ENCODE assay signal across 20 cellular contexts in genomic region chr10:75663947-75664664, GRCh38.
DNase-seq lines count a peak whose midpoint lies in the region; ATAC-seq, FAIRE-seq and TF ChIP-seq lines count a peak whose summit lies in the region.
"Had no signal": no experiment of that assay in that cellular context is flagged by ENCODE, and none has a peak within 500 bp of the region (broad histone marks: within the 10 kb centered on the region; RNA-seq: fewer than 3 reads in every experiment).

No MANE protein-coding gene starts in this region.

- peaks cover 2% of the 10 kb centered on the region for H3K9me3 Mint-ChIP-seq in stimulated activated effector memory CD8-positive, alpha-beta T cell treated with anti-CD3 and anti-CD28 coated beads, Interleukin-12 subunit alpha, Interleukin-12 subunit beta, amount 100 ng/mL, for 72 hours
- H3K9me3 Mint-ChIP-seq: activated CD4-positive, alpha-beta T cell treated with anti-CD3 and anti-CD28 coated beads, Interleukin-2, amount 10 ng/mL, durations not matched to agents 7 days and 5 days; activated T-cell treated with anti-CD3 and anti-CD28 coated beads, Interleukin-2, amount 50 U/mL, for 72 hours; immature natural killer cell; T-helper 2 cell treated with Interferon-gamma antibody and Interleukin-4, amounts not matched to agents 5 μg/mL and 100 μg/mL, for 36 hours had no signal

- H3K36me3 Mint-ChIP-seq in stimulated activated effector memory CD8-positive, alpha-beta T cell treated with anti-CD3 and anti-CD28 coated beads, Interleukin-12 subunit alpha, Interleukin-12 subunit beta, amount 100 ng/mL, for 72 hours = no peaks in the 10 kb centered on the region
- H3K36me3 Mint-ChIP-seq: immature natural killer cell had no signal

- no peak overlapping the region for H3K4me3 Mint-ChIP-seq in stimulated activated effector memory CD8-positive, alpha-beta T cell treated with anti-CD3 and anti-CD28 coated beads, Interleukin-12 subunit alpha, Interleukin-12 subunit beta, amount 100 ng/mL, for 72 hours
- H3K4me3 Mint-ChIP-seq: activated CD4-positive, alpha-beta T cell treated with anti-CD3 and anti-CD28 coated beads, Interleukin-2, amount 10 ng/mL, durations not matched to agents 7 days and 5 days; activated T-cell treated with anti-CD3 and anti-CD28 coated beads, Interleukin-2, amount 50 U/mL, for 72 hours; immature natural killer cell; T-helper 2 cell treated with Interferon-gamma antibody and Interleukin-4, amounts not matched to agents 5 μg/mL and 100 μg/mL, for 36 hours had no signal

- no peak overlapping the region for H2AK5ac ChIP-seq in IMR-90 (ENCODE audit: low read depth, low read length)

- no peak overlapping the region for H2BK120ac ChIP-seq in IMR-90 (ENCODE audit: low read depth, low read length)

- H3K79me1 ChIP-seq in IMR-90 (ENCODE audit: low read depth in 1 of 2, low read length in 2 of 2) = no peaks in the 10 kb centered on the region

- no peak overlapping the region for H3K4me3 ChIP-seq in IMR-90 (ENCODE audit: insufficient read depth, low read depth, low read length)
- no peak overlapping the region for H3K4me3 ChIP-seq in epithelial cell of esophagus (ENCODE audit: low read length)
- no peak overlapping the region for H3K4me3 ChIP-seq in HAP-1
- H3K4me3 ChIP-seq: dorsolateral prefrontal cortex had no signal

- ATAC-seq in IMR-90 (ENCODE audit: low read depth) = no peak
- peak; percentile 16 for ATAC-seq in stimulated activated effector memory CD8-positive, alpha-beta T cell treated with anti-CD3 and anti-CD28 coated beads, Interleukin-12 subunit alpha, Interleukin-12 subunit beta, amount 100 ng/mL, for 72 hours
- ATAC-seq: activated T-cell treated with anti-CD3 and anti-CD28 coated beads, Interleukin-2, amount 50 U/mL, for 72 hours had no signal

- H2AFZ ChIP-seq in IMR-90 (replicated peaks; ENCODE audit: low read length, poor library complexity) = no peak overlapping the region

- POLR2A ChIA-PET in IMR-90 (lab: Charles Lee; ENCODE audit: unreplicated experiment) = no interaction called here

- no peak for DNase-seq in IMR-90
- DNase-seq in epithelial cell of esophagus (ENCODE audit: low read depth) = peak; percentile 53
- DNase-seq in stimulated activated effector memory CD8-positive, alpha-beta T cell treated with anti-CD3 and anti-CD28 coated beads, Interleukin-12 subunit alpha, Interleukin-12 subunit beta, amount 100 ng/mL, for 72 hours (ENCODE audit: low spot score in 2 of 2) = no peak
- no peak for DNase-seq in HAP-1 (ENCODE audit: low spot score in 2 of 2)
- DNase-seq in GM12891 (ENCODE audit: insufficient read length, low spot score) = no peak
- DNase-seq in putamen (ENCODE audit: low spot score) = no peak
- DNase-seq in GOT3 (lab: John Stamatoyannopoulos, UW) = no peak
- DNase-seq: activated CD4-positive, alpha-beta T cell treated with anti-CD3 and anti-CD28 coated beads, Interleukin-2, amount 10 ng/mL, durations not matched to agents 7 days and 5 days; activated T-cell treated with anti-CD3 and anti-CD28 coated beads, Interleukin-2, amount 50 U/mL, for 72 hours; Caco-2; dorsolateral prefrontal cortex; immature natural killer cell; NCI-H2029; NCI-H82; SHP77 had no signal

- no peak overlapping the region for H4K91ac ChIP-seq in IMR-90 (ENCODE audit: insufficient read depth, low read depth, low read length)

- H3K9me3 ChIP-seq in IMR-90 (ENCODE audit: control insufficient read depth, insufficient read depth, low read length) (no peaks in the 10 kb centered on the region), HAP-1 (no peaks in the 10 kb centered on the region)
- H3K9me3 ChIP-seq: Caco-2 had no signal

- no peaks in the 10 kb centered on the region for H3K4me1 ChIP-seq in IMR-90 (ENCODE audit: control insufficient read depth, insufficient read depth, low read length)
- no peaks in the 10 kb centered on the region for H3K4me1 ChIP-seq in HAP-1
- H3K4me1 ChIP-seq: Caco-2 had no signal

- no peak overlapping the region for H2AK9ac ChIP-seq in IMR-90 (replicated peaks; ENCODE audit: low read depth, low read length, poor library complexity)

- dilution Hi-C loops in IMR-90 (cut with HindIII; ENCODE audit: low sequenced_read_pairs, unreplicated experiment) = no loop called here

- in situ Hi-C loops in IMR-90 (cut with MboI; ENCODE audit: low sequenced_read_pairs) (no loop called here), HAP-1 (cut with MboI; ENCODE audit: low sequenced_read_pairs) (no loop called here)

- H4K20me1 ChIP-seq in IMR-90 (ENCODE audit: insufficient read depth, low read length) = no peaks in the 10 kb centered on the region

- no peaks in the 10 kb centered on the region for H3K4me1 Mint-ChIP-seq in stimulated activated effector memory CD8-positive, alpha-beta T cell treated with anti-CD3 and anti-CD28 coated beads, Interleukin-12 subunit alpha, Interleukin-12 subunit beta, amount 100 ng/mL, for 72 hours
- H3K4me1 Mint-ChIP-seq: activated CD4-positive, alpha-beta T cell treated with anti-CD3 and anti-CD28 coated beads, Interleukin-2, amount 10 ng/mL, durations not matched to agents 7 days and 5 days; immature natural killer cell had no signal

- H2BK15ac ChIP-seq in IMR-90 (ENCODE audit: low read depth, low read length) = no peak overlapping the region

- BruUV-seq in IMR-90 (replicated peaks; lab: Mats Ljungman, UMichigan) = no TSS peak

- 75% methylated on average over 1 of the region's 3 CpGs; no CpG with 5 or more reads in 1 of the 2 experiments for WGBS in IMR-90 (ENCODE audit: extremely low coverage in 2 of 2, insufficient read length in 1 of 2), 2 experiments

- no peak overlapping the region for H3K4ac ChIP-seq in IMR-90 (ENCODE audit: low read depth, low read length)

- no peak overlapping the region for H3K27ac ChIP-seq in IMR-90 (ENCODE audit: insufficient read depth, low read length)
- H3K27ac ChIP-seq in layer of hippocampus (ENCODE audit: low read depth, low read length) = peak overlapping the region; percentile 70

- H3K23ac ChIP-seq in IMR-90 (ENCODE audit: low read depth, low read length) = no peak overlapping the region

- H4K5ac ChIP-seq in IMR-90 (ENCODE audit: low read depth, low read length) = no peak overlapping the region

- H3K56ac ChIP-seq in IMR-90 (ENCODE audit: extremely low read depth, insufficient read depth, low read length) = no peak overlapping the region

- TF ChIP-seq POLR2A in IMR-90 (IDR thresholded peaks at IDR 0.05; ENCODE audit: low read depth, low read length) (no peak), GM12891 (IDR thresholded peaks at IDR 0.05; ENCODE audit: low read depth, low read length) (no peak)

- intact Hi-C loops in IMR-90 (cut with micrococcal nuclease) = no loop called here

- FAIRE-seq in GM12891 (lab: Jason Lieb, UNC) = no peak
- FAIRE-seq: G401.6, urothelium cell line had no signal

- TF ChIP-seq RAD21 in IMR-90 (IDR thresholded peaks at IDR 0.05; ENCODE audit: low read length) = no peak

- H3K27ac Mint-ChIP-seq in stimulated activated effector memory CD8-positive, alpha-beta T cell treated with anti-CD3 and anti-CD28 coated beads, Interleukin-12 subunit alpha, Interleukin-12 subunit beta, amount 100 ng/mL, for 72 hours = no peak overlapping the region
- H3K27ac Mint-ChIP-seq: activated CD4-positive, alpha-beta T cell treated with anti-CD3 and anti-CD28 coated beads, Interleukin-2, amount 10 ng/mL, durations not matched to agents 7 days and 5 days; activated T-cell treated with anti-CD3 and anti-CD28 coated beads, Interleukin-2, amount 50 U/mL, for 72 hours; immature natural killer cell; progenitor cell of endocrine pancreas; T-helper 2 cell treated with Interferon-gamma antibody and Interleukin-4, amounts not matched to agents 5 μg/mL and 100 μg/mL, for 36 hours had no signal

- H3K36me3 ChIP-seq in IMR-90 (ENCODE audit: control insufficient read depth, insufficient read depth, low read length) (no peaks in the 10 kb centered on the region), HAP-1 (replicated peaks) (no peaks in the 10 kb centered on the region)

- H3K14ac ChIP-seq in IMR-90 (replicated peaks; ENCODE audit: low read depth, low read length) = no peak overlapping the region

- CTCF ChIA-PET in IMR-90 (lab: Yijun Ruan, JAX) = no interaction called here

- TF ChIP-seq CTCF in IMR-90 (conservative IDR thresholded peaks at IDR 0.05; ENCODE audit: low read depth, low read length) = no peak
- TF ChIP-seq CTCF in epithelial cell of esophagus (IDR thresholded peaks at IDR 0.05; ENCODE audit: insufficient read depth, low read depth, low read length, missing control alignments) = no peak

- peaks cover 5% of the 10 kb centered on the region for H3K27me3 ChIP-seq in IMR-90 (ENCODE audit: control insufficient read depth, insufficient read depth, low read length)
- no peaks in the 10 kb centered on the region for H3K27me3 ChIP-seq in layer of hippocampus (ENCODE audit: control insufficient read depth, insufficient read depth, low read length)
- no peaks in the 10 kb centered on the region for H3K27me3 ChIP-seq in HAP-1 (ENCODE audit: low read depth)

- H2BK5ac ChIP-seq in IMR-90 (ENCODE audit: low read depth, low read length, poor library complexity, severe bottlenecking) = no peak overlapping the region

- no peak overlapping the region for H3K4me2 ChIP-seq in IMR-90 (ENCODE audit: low read depth, low read length)

- no peak overlapping the region for H3K9ac ChIP-seq in IMR-90 (ENCODE audit: low read depth, low read length)

- no peak overlapping the region for H2BK20ac ChIP-seq in IMR-90 (ENCODE audit: low read depth, low read length)

- no peaks in the 10 kb centered on the region for H3K9me1 ChIP-seq in IMR-90 (ENCODE audit: insufficient read depth, low read length)

- H3K18ac ChIP-seq in IMR-90 (ENCODE audit: low read depth, low read length) = no peak overlapping the region

- no peak overlapping the region for H4K8ac ChIP-seq in IMR-90 (ENCODE audit: low read depth in 2 of 2, low read length in 2 of 2)

TF ChIP-seq in IMR-90, 13 proteins besides CTCF, POLR2A, EP300 and RAD21 (continues in another document):
- TF ChIP-seq MAZ (IDR thresholded peaks at IDR 0.05; ENCODE audit: borderline replicate concordance, low read depth, low read length) (no peak), USF2 (IDR thresholded peaks at IDR 0.05; ENCODE audit: low read depth, low read length) (no peak)

TF ChIP-seq in GM12891, 5 proteins besides CTCF, POLR2A, EP300 and RAD21:
- TF ChIP-seq TAF1 (IDR thresholded peaks at IDR 0.05; ENCODE audit: low read depth, low read length) = no peak
- no peak for TF ChIP-seq POU2F2 (IDR thresholded peaks at IDR 0.05; ENCODE audit: low read depth, low read length)
- TF ChIP-seq SPI1 (IDR thresholded peaks at IDR 0.05; ENCODE audit: low read depth, low read length) = no peak
- TF ChIP-seq POLR2AphosphoS5 (IDR thresholded peaks at IDR 0.05; ENCODE audit: low read depth, low read length) = no peak
- no peak for TF ChIP-seq PAX5 (IDR thresholded peaks at IDR 0.05; ENCODE audit: insufficient read depth, low read length, severe bottlenecking)
TF ChIP-seq in GM12891: peak in this region for 0.
